ENCODE assay signal across 9 cellular contexts in genomic region chr6:40997256-40997957, GRCh38. TPM values are rescaled to one million over a fixed set of nuclear protein-coding genes. Genes with fewer than 3 reads are reported as not detected.
DNase-seq lines count a peak whose midpoint lies in the region; ATAC-seq, FAIRE-seq and TF ChIP-seq lines count a peak whose summit lies in the region.
"Had no signal": no experiment of that assay in that cellular context is flagged by ENCODE, and none has a peak within 500 bp of the region (broad histone marks: within the 10 kb centered on the region; RNA-seq: fewer than 3 reads in every experiment).

No MANE protein-coding gene starts in this region.

- WGBS in liver, result 40% methylated on average over 4 of the region's 4 CpGs

- peak; percentile 11 for FAIRE-seq in A204.1 (lab: Jason Lieb, UNC)

- no peak overlapping the region for H3K27ac ChIP-seq in liver (ENCODE audit: low read depth in 1 of 2, low read length in 2 of 2)

- no peak for TF ChIP-seq CTCF in choroid plexus epithelial cell (conservative IDR thresholded peaks at IDR 0.05; ENCODE audit: low read depth, low read length)
- no peak for TF ChIP-seq CTCF in liver (IDR thresholded peaks at IDR 0.05; ENCODE audit: low read depth, low read length, missing input control)

- no peak overlapping the region for H3K4me3 Mint-ChIP-seq in activated naive CD8-positive, alpha-beta T cell treated with anti-CD3 and anti-CD28 coated beads for 36 hours
- H3K4me3 Mint-ChIP-seq in activated naive CD4-positive, alpha-beta T cell treated with anti-CD3 and anti-CD28 coated beads for 36 hours, result no peak overlapping the region

- H3K27me3 ChIP-seq in liver (ENCODE audit: control insufficient read depth in 4 of 4, insufficient read depth in 4 of 4, low read length in 3 of 4), result no peaks in the 10 kb centered on the region

- no peaks in the 10 kb centered on the region for H3K9me3 ChIP-seq in liver (ENCODE audit: control insufficient read depth in 4 of 4, low read length in 3 of 4)

- peaks cover 2 to 14% (median 11%) of the 10 kb centered on the region in 4 donors for H3K4me1 ChIP-seq in liver (ENCODE audit: control insufficient read depth in 4 of 4, insufficient read depth in 4 of 4, low read length in 3 of 4)

- intact Hi-C loops in activated naive CD4-positive, alpha-beta T cell treated with anti-CD3 and anti-CD28 coated beads for 36 hours (cut with micrococcal nuclease), result no loop called here

- no peaks in the 10 kb centered on the region for H3K9me3 Mint-ChIP-seq in activated naive CD8-positive, alpha-beta T cell treated with anti-CD3 and anti-CD28 coated beads for 36 hours
- no peaks in the 10 kb centered on the region for H3K9me3 Mint-ChIP-seq in activated naive CD4-positive, alpha-beta T cell treated with anti-CD3 and anti-CD28 coated beads for 36 hours

- no peaks in the 10 kb centered on the region for H3K36me3 ChIP-seq in liver (ENCODE audit: control insufficient read depth in 4 of 4, insufficient read depth in 3 of 4, low read depth in 1 of 4, low read length in 3 of 4)

- H3K36me3 Mint-ChIP-seq in activated naive CD8-positive, alpha-beta T cell treated with anti-CD3 and anti-CD28 coated beads for 36 hours, result no peaks in the 10 kb centered on the region
- H3K36me3 Mint-ChIP-seq in activated naive CD4-positive, alpha-beta T cell treated with anti-CD3 and anti-CD28 coated beads for 36 hours (ENCODE audit: low read depth), result no peaks in the 10 kb centered on the region

- TF ChIP-seq RAD21 in liver (IDR thresholded peaks at IDR 0.05), result no peak

- ATAC-seq in GM18502 (IDR thresholded peaks at IDR 0.05; ENCODE audit: poor library complexity, unreplicated experiment), result no peak

- CTCF ChIA-PET in activated naive CD4-positive, alpha-beta T cell treated with anti-CD3 and anti-CD28 coated beads for 36 hours (lab: Charles Lee), result interaction anchor here (1.2 to 2.9 kb wide), 3 partner anchors 12 to 34 kb away, joined by 3 to 9 read pairs (median 5); no protein-coding TSS in a partner anchor

- H3K27me3 Mint-ChIP-seq in activated naive CD8-positive, alpha-beta T cell treated with anti-CD3 and anti-CD28 coated beads for 36 hours, result peaks cover 25% of the 10 kb centered on the region
- H3K27me3 Mint-ChIP-seq in activated naive CD4-positive, alpha-beta T cell treated with anti-CD3 and anti-CD28 coated beads for 36 hours (ENCODE audit: low read depth), result peaks cover 10% of the 10 kb centered on the region

- peak; percentile 33 for DNase-seq in HuH-7 (ENCODE audit: low spot score)
- DNase-seq in choroid plexus epithelial cell (ENCODE audit: low read depth), result peak; percentile 79
- no peak for DNase-seq in activated naive CD8-positive, alpha-beta T cell treated with anti-CD3 and anti-CD28 coated beads for 36 hours
- no peak for DNase-seq in activated naive CD4-positive, alpha-beta T cell treated with anti-CD3 and anti-CD28 coated beads for 36 hours
- no peak for DNase-seq in HPDE6-E6E7 (ENCODE audit: extremely low spot score)
- DNase-seq: activated T-cell treated with anti-CD3 and anti-CD28 coated beads, Interleukin-2, amount 50 U/mL, for 1 hour had no signal

- H3K4me3 ChIP-seq in choroid plexus epithelial cell (ENCODE audit: low read depth, low read length) (no peak overlapping the region), liver (ENCODE audit: low read depth in 1 of 3, low read length in 3 of 3) (no peak overlapping the region)

- no peak overlapping the region for H3K27ac Mint-ChIP-seq in activated naive CD8-positive, alpha-beta T cell treated with anti-CD3 and anti-CD28 coated beads for 36 hours
- H3K27ac Mint-ChIP-seq in activated naive CD4-positive, alpha-beta T cell treated with anti-CD3 and anti-CD28 coated beads for 36 hours, result no peak overlapping the region

- H3K4me1 Mint-ChIP-seq in activated naive CD8-positive, alpha-beta T cell treated with anti-CD3 and anti-CD28 coated beads for 36 hours, result no peaks in the 10 kb centered on the region
- H3K4me1 Mint-ChIP-seq in activated naive CD4-positive, alpha-beta T cell treated with anti-CD3 and anti-CD28 coated beads for 36 hours (ENCODE audit: low read depth), result no peaks in the 10 kb centered on the region

- H3K9ac ChIP-seq in liver (ENCODE audit: low read depth in 1 of 2, low read length in 2 of 2), result no peak overlapping the region

TF ChIP-seq in liver, 16 proteins besides CTCF, POLR2A, EP300 and RAD21:
- peak; percentile 26 for TF ChIP-seq YY1 (IDR thresholded peaks at IDR 0.05)
- TF ChIP-seq JUND (IDR thresholded peaks at IDR 0.05), result peak; percentile 71 to 75
- TF ChIP-seq FOXA2 (IDR thresholded peaks at IDR 0.05), result no peak
- TF ChIP-seq HNF4G (IDR thresholded peaks at IDR 0.05), result no peak

RNA-seq across cellular contexts. Expression of gene UNC5CL, which starts 41.6 kb away (rescaled TPM):
- 10 to 100 TPM; 16.2 to 41.9 TPM for total RNA-seq in liver
- 10 to 100 TPM in 1 of 2 donors, 1 to 10 TPM in 1; 4.7 to 18.2 TPM for polyA plus RNA-seq in liver
- 1 to 10 TPM; 1.3 to 1.7 TPM for total RNA-seq in activated naive CD8-positive, alpha-beta T cell treated with anti-CD3 and anti-CD28 coated beads for 36 hours
- 1 to 10 TPM; 2.3 to 3.0 TPM for total RNA-seq in activated naive CD4-positive, alpha-beta T cell treated with anti-CD3 and anti-CD28 coated beads for 36 hours

RNA-seq across cellular contexts. Expression of gene TSPO2, which starts 44.9 kb away (rescaled TPM):
- total RNA-seq in liver, result 10 to 100 TPM in 1 of 2 donors, under 1 TPM in 1; 0.25 to 64.9 TPM
- under 1 TPM; 0.39 to 0.46 TPM for polyA plus RNA-seq in liver
- total RNA-seq in activated naive CD8-positive, alpha-beta T cell treated with anti-CD3 and anti-CD28 coated beads for 36 hours, result not detected
- not detected for total RNA-seq in activated naive CD4-positive, alpha-beta T cell treated with anti-CD3 and anti-CD28 coated beads for 36 hours

RNA-seq across cellular contexts. Expression of gene APOBEC2, which starts 55.6 kb away (rescaled TPM):
- 1 to 10 TPM in 1 of 2 donors, not detected in 1; 1.6 TPM for total RNA-seq in liver
- 1 to 10 TPM in 1 of 2 donors, not detected in 1; 2.3 TPM for polyA plus RNA-seq in liver
- total RNA-seq in activated naive CD8-positive, alpha-beta T cell treated with anti-CD3 and anti-CD28 coated beads for 36 hours, result not detected
- total RNA-seq in activated naive CD4-positive, alpha-beta T cell treated with anti-CD3 and anti-CD28 coated beads for 36 hours, result not detected

Comparison
In these comparisons a context has a peak if more than half of its experiments do, and no peak if none do; other contexts are left out.
1. DNase-seq: peak in HuH-7 (single experiment) and choroid plexus epithelial cell (single experiment); none in activated naive CD8-positive, alpha-beta T cell treated with anti-CD3 and anti-CD28 coated beads for 36 hours (single experiment), activated naive CD4-positive, alpha-beta T cell treated with anti-CD3 and anti-CD28 coated beads for 36 hours (single experiment) and HPDE6-E6E7 (single experiment).
2. RNA of gene UNC5CL, which starts 41.6 kb away (total RNA-seq): 16.2 to 41.9 TPM in liver; 2.3 to 3.0 TPM in activated naive CD4-positive, alpha-beta T cell treated with anti-CD3 and anti-CD28 coated beads for 36 hours and 1.3 to 1.7 TPM in activated naive CD8-positive, alpha-beta T cell treated with anti-CD3 and anti-CD28 coated beads for 36 hours; every median in the first group is over 4 times any median in the second.